Comparison of ENCODE assay signal across 1 cellular context in genomic region chr20:44254073-44254472, GRCh38.
TF ChIP-seq lines count a peak whose summit lies in the region.

No MANE protein-coding gene starts in this region.

TF ChIP-seq in H1, 55 proteins besides CTCF, POLR2A, EP300 and RAD21:
- TF ChIP-seq GABPA (IDR thresholded peaks at IDR 0.05; ENCODE audit: borderline replicate concordance, insufficient read depth, low read length), result no peak
- no peak for TF ChIP-seq TBP (IDR thresholded peaks at IDR 0.05; ENCODE audit: low read depth, low read length)
- no peak for TF ChIP-seq EZH2 (IDR thresholded peaks at IDR 0.05; ENCODE audit: low read depth, low read length, severe bottlenecking)
- TF ChIP-seq SUZ12 (IDR thresholded peaks at IDR 0.05; ENCODE audit: low read length), result no peak
- TF ChIP-seq BACH1 (IDR thresholded peaks at IDR 0.05; ENCODE audit: low read length), result no peak
- TF ChIP-seq MAFK (IDR thresholded peaks at IDR 0.05; ENCODE audit: low read depth, low read length), result no peak
- TF ChIP-seq SP4 (IDR thresholded peaks at IDR 0.05; ENCODE audit: low read length), result no peak
- TF ChIP-seq KDM4A (IDR thresholded peaks at IDR 0.05; ENCODE audit: low read depth, low read length, severe bottlenecking), result no peak
- TF ChIP-seq HDAC6 (IDR thresholded peaks at IDR 0.05; ENCODE audit: low read depth, low read length), result no peak
- no peak for TF ChIP-seq RFX5 (IDR thresholded peaks at IDR 0.05; ENCODE audit: borderline replicate concordance, low read depth, low read length)
- TF ChIP-seq FOSL1 (IDR thresholded peaks at IDR 0.05; ENCODE audit: insufficient read depth, low read depth, low read length), result no peak
- no peak for TF ChIP-seq TAF7 (optimal IDR thresholded peaks at IDR 0.05; ENCODE audit: borderline replicate concordance, low read depth, low read length)
